ENCODE assay signal across 22 cellular contexts in the genomic region with DNA sequence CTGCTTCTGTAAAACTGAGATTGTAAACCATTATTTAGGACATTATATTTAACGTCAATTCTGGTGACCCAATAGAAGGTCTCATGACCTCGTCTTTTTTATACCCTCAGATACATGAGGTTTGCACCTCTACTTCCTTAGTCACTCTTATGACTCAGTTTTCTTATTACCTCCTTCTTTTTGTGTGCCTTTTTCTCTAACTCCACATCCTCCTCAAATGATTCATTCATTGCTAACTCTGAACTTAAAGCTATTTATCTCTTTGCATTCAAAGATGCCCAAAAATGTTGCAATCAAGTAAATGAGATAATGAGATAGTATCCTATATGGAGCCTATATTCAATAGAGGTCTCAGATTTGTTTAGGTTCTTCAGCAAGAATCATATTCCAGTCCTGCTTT.
DNase-seq lines count a peak whose midpoint lies in the region; ATAC-seq, FAIRE-seq and TF ChIP-seq lines count a peak whose summit lies in the region.
"Had no signal": no experiment of that assay in that cellular context is flagged by ENCODE, and none has a peak within 500 bp of the region (broad histone marks: within the 10 kb centered on the region; RNA-seq: fewer than 3 reads in every experiment).

No MANE protein-coding gene starts in this region.

- peak overlapping the region; percentile 28; the same call in 2 of the 3 replicates for H3K4me2 ChIP-seq in A549
- H3K4me2 ChIP-seq: BLaER1, hepatocyte had no signal

- DNase-seq in A549 (ENCODE audit: low read depth in 1 of 2, low spot score in 1 of 2) (peak in 1 of 2 experiments; percentile 46), HT1080 (ENCODE audit: low read depth) (peak; percentile 86), astrocyte of the spinal cord (ENCODE audit: low read depth, low spot score) (peak; percentile 58), fibroblast of villous mesenchyme (ENCODE audit: low read depth) (peak; percentile 14), small intestine (no peak), cortex of kidney (lab: John Stamatoyannopoulos, UW) (no peak)
- DNase-seq in activated naive CD4-positive, alpha-beta T cell treated with anti-CD3 and anti-CD28 coated beads, Interleukin-2, amount 50 U/mL, for 72 hours (ENCODE audit: low spot score in 2 of 2), result no peak
- DNase-seq: activated CD4-positive, alpha-beta T cell treated with anti-CD3 and anti-CD28 coated beads, Interleukin-2, amount 10 ng/mL, durations not matched to agents 7 days and 5 days; activated naive CD8-positive, alpha-beta T cell treated with anti-CD3 and anti-CD28 coated beads for 36 hours; Calu3; effector memory CD8-positive, alpha-beta T cell; foreskin melanocyte; immature natural killer cell; NCI-H1105 treated with DMSO at 0.1 percent for 48 hours; NCI-H2081 treated with DMSO at 0.1 percent for 48 hours; NCI-H510A; WERI-Rb-1 had no signal

- TF ChIP-seq POLR2A in A549 (IDR thresholded peaks at IDR 0.05; ENCODE audit: low read length), result no peak

- H3K36me3 ChIP-seq in small intestine (ENCODE audit: control insufficient read depth in 2 of 2, insufficient read depth in 2 of 2, low read length in 2 of 2), result no peaks in the 10 kb centered on the region
- H3K36me3 ChIP-seq: BLaER1, suprapubic skin, WERI-Rb-1 had no signal

- H3K9me3 Mint-ChIP-seq in activated naive CD4-positive, alpha-beta T cell treated with anti-CD3 and anti-CD28 coated beads, Interleukin-2, amount 50 U/mL, for 72 hours, result peaks cover 3 to 5% of the 10 kb centered on the region in 2 donors
- H3K9me3 Mint-ChIP-seq: activated CD4-positive, alpha-beta T cell treated with anti-CD3 and anti-CD28 coated beads, Interleukin-2, amount 10 ng/mL, durations not matched to agents 7 days and 5 days; activated naive CD8-positive, alpha-beta T cell treated with anti-CD3 and anti-CD28 coated beads for 36 hours; T-helper 2 cell treated with Interferon-gamma antibody and Interleukin-4, amounts not matched to agents 5 μg/mL and 100 μg/mL, for 36 hours had no signal

- TF ChIP-seq CTCF in A549 (IDR thresholded peaks at IDR 0.05), result no peak
- TF ChIP-seq CTCF in astrocyte of the spinal cord (IDR thresholded peaks at IDR 0.05; ENCODE audit: low read depth, low read length), result no peak
- TF ChIP-seq CTCF in fibroblast of villous mesenchyme (IDR thresholded peaks at IDR 0.05; ENCODE audit: insufficient read depth, low read depth, low read length), result no peak

- H3K27ac ChIP-seq in A549 (peak overlapping the region; percentile 44 to 52; a peak in 3 of 6 replicates), small intestine (ENCODE audit: low read depth in 1 of 2, low read length in 1 of 2) (no peak overlapping the region)
- H3K27ac ChIP-seq: BLaER1, hepatocyte, suprapubic skin, WERI-Rb-1 had no signal

- FAIRE-seq in A549 (lab: Jason Lieb, UNC) (peak; percentile 23), small intestine (lab: Jason Lieb, UNC) (no peak)

- H3K27me3 ChIP-seq in small intestine (ENCODE audit: control insufficient read depth in 2 of 2, insufficient read depth in 2 of 2, low read length in 2 of 2), result no peaks in the 10 kb centered on the region
- H3K27me3 ChIP-seq: BLaER1, hepatocyte, suprapubic skin had no signal

- POLR2A ChIA-PET in A549 (lab: Yijun Ruan, JAX), result interaction anchor here (0.6 kb wide), 1 partner anchor 10 kb away, joined by 5 read pairs; no protein-coding TSS in a partner anchor

- ATAC-seq in A549, result peak; percentile 67 to 77; a peak in 5 of 6 replicates
- no peak for ATAC-seq in HG02588 (IDR thresholded peaks at IDR 0.05; ENCODE audit: unreplicated experiment)
- no peak for ATAC-seq in activated naive CD4-positive, alpha-beta T cell treated with anti-CD3 and anti-CD28 coated beads, Interleukin-2, amount 50 U/mL, for 72 hours
- ATAC-seq: effector memory CD8-positive, alpha-beta T cell had no signal

- no peak for TF ChIP-seq RAD21 in A549 (conservative IDR thresholded peaks at IDR 0.05 in 1 of 2, IDR thresholded peaks at IDR 0.05 in 1 of 2)

- H3K9me3 ChIP-seq in A549, result peaks cover 3% of the 10 kb centered on the region; the same call in 1 of the 3 replicates
- no peaks in the 10 kb centered on the region for H3K9me3 ChIP-seq in small intestine (ENCODE audit: control insufficient read depth, low read depth)
- H3K9me3 ChIP-seq: BLaER1, suprapubic skin had no signal

- no peak; a peak in 2 of 5 replicates for TF ChIP-seq EP300 in A549 (IDR thresholded peaks at IDR 0.05)

- H3K4me3 ChIP-seq in A549, result no peak overlapping the region
- H3K4me3 ChIP-seq in astrocyte of the spinal cord (ENCODE audit: low read depth, low read length), result no peak overlapping the region
- no peak overlapping the region for H3K4me3 ChIP-seq in fibroblast of villous mesenchyme (ENCODE audit: low read depth, low read length)
- H3K4me3 ChIP-seq in small intestine (ENCODE audit: low read depth in 1 of 2, low read length in 2 of 2), result no peak overlapping the region
- H3K4me3 ChIP-seq: BLaER1, hepatocyte, suprapubic skin had no signal

- WGBS in A549 (ENCODE audit: missing lambda C conversion rate), result 18% methylated on average over 2 of the region's 2 CpGs
- 55 to 71% (median 60%) methylated on average over 2 of the region's 2 CpGs for WGBS in small intestine, 3 donors

- H3K4me1 ChIP-seq in A549 (peaks cover 46% of the 10 kb centered on the region), small intestine (ENCODE audit: control insufficient read depth in 2 of 2, insufficient read depth in 1 of 2, low read depth in 1 of 2, low read length in 1 of 2) (no peaks in the 10 kb centered on the region)
- H3K4me1 ChIP-seq: BLaER1, suprapubic skin had no signal

- H3K36me3 Mint-ChIP-seq in activated naive CD4-positive, alpha-beta T cell treated with anti-CD3 and anti-CD28 coated beads, Interleukin-2, amount 50 U/mL, for 72 hours, result no peaks in the 10 kb centered on the region
- H3K36me3 Mint-ChIP-seq: activated naive CD8-positive, alpha-beta T cell treated with anti-CD3 and anti-CD28 coated beads for 36 hours; immature natural killer cell had no signal

- no peak overlapping the region for H3K27ac Mint-ChIP-seq in activated naive CD4-positive, alpha-beta T cell treated with anti-CD3 and anti-CD28 coated beads, Interleukin-2, amount 50 U/mL, for 72 hours
- H3K27ac Mint-ChIP-seq: activated CD4-positive, alpha-beta T cell treated with anti-CD3 and anti-CD28 coated beads, Interleukin-2, amount 10 ng/mL, durations not matched to agents 7 days and 5 days; activated naive CD8-positive, alpha-beta T cell treated with anti-CD3 and anti-CD28 coated beads for 36 hours; effector memory CD8-positive, alpha-beta T cell; immature natural killer cell; T-helper 2 cell treated with Interferon-gamma antibody and Interleukin-4, amounts not matched to agents 5 μg/mL and 100 μg/mL, for 36 hours had no signal

- CTCF ChIA-PET in A549 (lab: Yijun Ruan, JAX), result no interaction called here

- in situ Hi-C loops in astrocyte of the spinal cord (cut with HindIII; ENCODE audit: low sequenced_read_pairs), result no loop called here

TF ChIP-seq in A549, 52 proteins besides CTCF, POLR2A, EP300 and RAD21:
- TF ChIP-seq, protein P1, sequence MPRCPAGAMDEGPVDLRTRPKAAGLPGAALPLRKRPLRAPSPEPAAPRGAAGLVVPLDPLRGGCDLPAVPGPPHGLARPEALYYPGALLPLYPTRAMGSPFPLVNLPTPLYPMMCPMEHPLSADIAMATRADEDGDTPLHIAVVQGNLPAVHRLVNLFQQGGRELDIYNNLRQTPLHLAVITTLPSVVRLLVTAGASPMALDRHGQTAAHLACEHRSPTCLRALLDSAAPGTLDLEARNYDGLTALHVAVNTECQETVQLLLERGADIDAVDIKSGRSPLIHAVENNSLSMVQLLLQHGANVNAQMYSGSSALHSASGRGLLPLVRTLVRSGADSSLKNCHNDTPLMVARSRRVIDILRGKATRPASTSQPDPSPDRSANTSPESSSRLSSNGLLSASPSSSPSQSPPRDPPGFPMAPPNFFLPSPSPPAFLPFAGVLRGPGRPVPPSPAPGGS (IDR thresholded peaks at IDR 0.05), result 0 out of 3 replicates have a peak, but pooled peaks have one; percentile 32
- TF ChIP-seq, protein P2, sequence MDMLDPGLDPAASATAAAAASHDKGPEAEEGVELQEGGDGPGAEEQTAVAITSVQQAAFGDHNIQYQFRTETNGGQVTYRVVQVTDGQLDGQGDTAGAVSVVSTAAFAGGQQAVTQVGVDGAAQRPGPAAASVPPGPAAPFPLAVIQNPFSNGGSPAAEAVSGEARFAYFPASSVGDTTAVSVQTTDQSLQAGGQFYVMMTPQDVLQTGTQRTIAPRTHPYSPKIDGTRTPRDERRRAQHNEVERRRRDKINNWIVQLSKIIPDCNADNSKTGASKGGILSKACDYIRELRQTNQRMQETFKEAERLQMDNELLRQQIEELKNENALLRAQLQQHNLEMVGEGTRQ (IDR thresholded peaks at IDR 0.05), result no peak
- TF ChIP-seq, protein P3, sequence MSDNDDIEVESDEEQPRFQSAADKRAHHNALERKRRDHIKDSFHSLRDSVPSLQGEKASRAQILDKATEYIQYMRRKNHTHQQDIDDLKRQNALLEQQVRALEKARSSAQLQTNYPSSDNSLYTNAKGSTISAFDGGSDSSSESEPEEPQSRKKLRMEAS (IDR thresholded peaks at IDR 0.05), result peak; percentile 46; the same call in 1 of the 2 replicates
- TF ChIP-seq CEBPB (IDR thresholded peaks at IDR 0.05) (peak; percentile 55 to 57; a peak in 2 of 4 replicates), FOSL2 (IDR thresholded peaks at IDR 0.05) (peak; percentile 58), FOSL2 (CRISPR knock-in tag; IDR thresholded peaks at IDR 0.05) (peak; percentile 76), JUNB (IDR thresholded peaks at IDR 0.05) (peak; percentile 75)
- TF ChIP-seq, protein P4, sequence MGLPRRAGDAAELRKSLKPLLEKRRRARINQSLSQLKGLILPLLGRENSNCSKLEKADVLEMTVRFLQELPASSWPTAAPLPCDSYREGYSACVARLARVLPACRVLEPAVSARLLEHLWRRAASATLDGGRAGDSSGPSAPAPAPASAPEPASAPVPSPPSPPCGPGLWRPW (IDR thresholded peaks at IDR 0.05), result no peak

Comparison
In these comparisons a context has a peak if more than half of its experiments do, and no peak if none do; other contexts are left out.
1. ATAC-seq: peak in A549 (2 of 2); none in HG02588 (single experiment) and activated naive CD4-positive, alpha-beta T cell treated with anti-CD3 and anti-CD28 coated beads, Interleukin-2, amount 50 U/mL, for 72 hours (0 of 2).
2. DNase-seq: peak in HT1080 (single experiment), astrocyte of the spinal cord (single experiment) and fibroblast of villous mesenchyme (single experiment); none in small intestine (single experiment), cortex of kidney (single experiment) and activated naive CD4-positive, alpha-beta T cell treated with anti-CD3 and anti-CD28 coated beads, Interleukin-2, amount 50 U/mL, for 72 hours (0 of 2).
3. H3K27ac ChIP-seq: peak in A549 (2 of 2); none in small intestine (0 of 2).